19 cellular contexts compared by ENCODE assay signal in genomic region chr16:87123356-87124001, GRCh38.
"Had no signal": no experiment of that assay in that cellular context is flagged by ENCODE, and none has a peak within 500 bp of the region (broad histone marks: within the 10 kb centered on the region; RNA-seq: fewer than 3 reads in every experiment).

No MANE protein-coding gene starts in this region.

- H3K4me3 ChIP-seq: gastrocnemius medialis, lower lobe of right lung, upper lobe of left lung had no signal

- H3K9me3 ChIP-seq: gastrocnemius medialis, neutrophil had no signal

- H3K27ac ChIP-seq: epithelial cell of prostate, gastrocnemius medialis, lower lobe of right lung, neutrophil, upper lobe of left lung, VCaP had no signal

- H3K36me3 Mint-ChIP-seq: activated naive CD8-positive, alpha-beta T cell treated with anti-CD3 and anti-CD28 coated beads for 36 hours; naive B cell had no signal

- DNase-seq: activated CD4-positive, alpha-beta T cell treated with anti-CD3 and anti-CD28 coated beads for 36 hours; activated CD8-positive, alpha-beta memory T cell treated with anti-CD3 and anti-CD28 coated beads, Interleukin-2, amount 50 U/mL, for 4 hours; activated CD8-positive, alpha-beta T cell treated with anti-CD3 and anti-CD28 coated beads for 36 hours; activated gamma-delta T cell treated with Interleukin-2 at 50 U/mL for 16 hours; activated naive CD8-positive, alpha-beta T cell treated with anti-CD3 and anti-CD28 coated beads for 36 hours; activated T-cell treated with anti-CD3 and anti-CD28 coated beads, Interleukin-2, amount 50 U/mL, for 72 hours; aorta; central memory CD4-positive, alpha-beta T cell; effector memory CD8-positive, alpha-beta T cell; gastrocnemius medialis; lower lobe of right lung; naive B cell; stimulated activated CD4-positive, alpha-beta T cell treated with anti-CD3 and anti-CD28 coated beads, Interleukin-4, amount 100 ng/mL, for 24 hours had no signal

- H3K4me1 ChIP-seq: gastrocnemius medialis, lower lobe of right lung had no signal

- H3K9me3 Mint-ChIP-seq: activated CD8-positive, alpha-beta T cell treated with anti-CD3 and anti-CD28 coated beads for 36 hours; activated naive CD8-positive, alpha-beta T cell treated with anti-CD3 and anti-CD28 coated beads for 36 hours; activated T-cell treated with anti-CD3 and anti-CD28 coated beads, Interleukin-2, amount 50 U/mL, for 72 hours; dendritic cell treated with granulocyte-macrophage colony-stimulating factor and Interleukin-4, amounts not matched to agents 40 ng/mL and 50 ng/mL, for 4 days; effector memory CD8-positive, alpha-beta T cell; stimulated activated naive CD8-positive, alpha-beta T cell treated with anti-CD3 and anti-CD28 coated beads, Interleukin-15, Interleukin-2, amounts not matched to agents 100 ng/mL and 50 ng/mL, for 24 hours had no signal

- H3K27me3 ChIP-seq: upper lobe of left lung had no signal

- H3K36me3 ChIP-seq: gastrocnemius medialis, lower lobe of right lung, neutrophil, upper lobe of left lung had no signal

- H3K4me1 Mint-ChIP-seq: activated CD4-positive, alpha-beta T cell treated with anti-CD3 and anti-CD28 coated beads for 36 hours; activated naive CD8-positive, alpha-beta T cell treated with anti-CD3 and anti-CD28 coated beads for 36 hours; naive B cell had no signal

- H3K27ac Mint-ChIP-seq: activated CD4-positive, alpha-beta T cell treated with anti-CD3 and anti-CD28 coated beads for 36 hours; activated CD8-positive, alpha-beta T cell treated with anti-CD3 and anti-CD28 coated beads for 36 hours; activated naive CD8-positive, alpha-beta T cell treated with anti-CD3 and anti-CD28 coated beads for 36 hours; activated T-cell treated with anti-CD3 and anti-CD28 coated beads, Interleukin-2, amount 50 U/mL, for 72 hours; dendritic cell treated with granulocyte-macrophage colony-stimulating factor and Interleukin-4, amounts not matched to agents 40 ng/mL and 50 ng/mL, for 4 days; effector memory CD8-positive, alpha-beta T cell; naive B cell; stimulated activated naive CD8-positive, alpha-beta T cell treated with anti-CD3 and anti-CD28 coated beads, Interleukin-15, Interleukin-2, amounts not matched to agents 100 ng/mL and 50 ng/mL, for 24 hours had no signal

- H3K4me3 Mint-ChIP-seq: activated CD4-positive, alpha-beta T cell treated with anti-CD3 and anti-CD28 coated beads for 36 hours; activated CD8-positive, alpha-beta T cell treated with anti-CD3 and anti-CD28 coated beads for 36 hours; activated naive CD8-positive, alpha-beta T cell treated with anti-CD3 and anti-CD28 coated beads for 36 hours; activated T-cell treated with anti-CD3 and anti-CD28 coated beads, Interleukin-2, amount 50 U/mL, for 72 hours; dendritic cell treated with granulocyte-macrophage colony-stimulating factor and Interleukin-4, amounts not matched to agents 40 ng/mL and 50 ng/mL, for 4 days; effector memory CD8-positive, alpha-beta T cell; naive B cell; stimulated activated naive CD8-positive, alpha-beta T cell treated with anti-CD3 and anti-CD28 coated beads, Interleukin-15, Interleukin-2, amounts not matched to agents 100 ng/mL and 50 ng/mL, for 24 hours had no signal

- ATAC-seq: activated CD4-positive, alpha-beta T cell treated with anti-CD3 and anti-CD28 coated beads for 36 hours; activated CD8-positive, alpha-beta T cell treated with anti-CD3 and anti-CD28 coated beads for 36 hours; activated T-cell treated with anti-CD3 and anti-CD28 coated beads, Interleukin-2, amount 50 U/mL, for 72 hours; effector memory CD8-positive, alpha-beta T cell; gastrocnemius medialis; lower lobe of right lung had no signal
